ENCODE assay signal across 15 cellular contexts in genomic region chr20:6692566-6693168, GRCh38.
A peak's percentile ranks its signal among the peaks of the same experiment; 100 is the strongest.
DNase-seq lines count a peak whose midpoint lies in the region; ATAC-seq and TF ChIP-seq lines count a peak whose summit lies in the region.
"Had no signal": no experiment of that assay in that cellular context is flagged by ENCODE, and none has a peak within 500 bp of the region (broad histone marks: within the 10 kb centered on the region; RNA-seq: fewer than 3 reads in every experiment).

No MANE protein-coding gene starts in this region.

- peak; percentile 65 to 78 for ATAC-seq in lower lobe of right lung
- ATAC-seq in GM18520 (IDR thresholded peaks at IDR 0.05; ENCODE audit: unreplicated experiment): no peak
- ATAC-seq in stimulated activated naive CD8-positive, alpha-beta T cell treated with anti-CD3 and anti-CD28 coated beads, Interleukin-15, amount 100 ng/mL, for 72 hours: no peak
- ATAC-seq: Panc1, SK-N-SH treated with all-trans-retinoic acid at 6 μM for 48 hours had no signal

- no peak overlapping the region for H3K27ac Mint-ChIP-seq in stimulated activated naive CD8-positive, alpha-beta T cell treated with anti-CD3 and anti-CD28 coated beads, Interleukin-15, amount 100 ng/mL, for 72 hours
- H3K27ac Mint-ChIP-seq: CD8-positive, alpha-beta memory T cell had no signal

- H3K4me1 Mint-ChIP-seq in stimulated activated naive CD8-positive, alpha-beta T cell treated with anti-CD3 and anti-CD28 coated beads, Interleukin-15, amount 100 ng/mL, for 72 hours: no peaks in the 10 kb centered on the region
- H3K4me1 Mint-ChIP-seq: CD8-positive, alpha-beta memory T cell had no signal

- H3K9ac ChIP-seq in BLaER1 treated with 17β-estradiol and CSF1 and Interleukin-3, amounts not matched to agents 10 nM and 100 nM: no peak overlapping the region

- TF ChIP-seq CTCF in NB4 (IDR thresholded peaks at IDR 0.05; ENCODE audit: low read depth, low read length) (no peak), lower lobe of right lung (IDR thresholded peaks at IDR 0.05) (no peak)

- DNase-seq in NB4 (ENCODE audit: low read depth) (peak; percentile 19), epithelial cell of prostate (ENCODE audit: low read depth, low spot score) (no peak), lower lobe of right lung (no peak), AG08395 (ENCODE audit: low spot score) (no peak), NCI-H345 (lab: John Stamatoyannopoulos, UW) (no peak)
- DNase-seq in stimulated activated naive CD8-positive, alpha-beta T cell treated with anti-CD3 and anti-CD28 coated beads, Interleukin-15, amount 100 ng/mL, for 72 hours: no peak
- DNase-seq: CD8-positive, alpha-beta memory T cell; esophagus squamous epithelium; MV-4-11; stimulated activated naive CD4-positive, alpha-beta T cell treated with Interleukin-2 at 50 U/mL for 16 hours had no signal

- H3K27me3 Mint-ChIP-seq in stimulated activated naive CD8-positive, alpha-beta T cell treated with anti-CD3 and anti-CD28 coated beads, Interleukin-15, amount 100 ng/mL, for 72 hours: no peaks in the 10 kb centered on the region

- H3K4me3 ChIP-seq in BLaER1 treated with 17β-estradiol and CSF1 and Interleukin-3, amounts not matched to agents 10 nM and 100 nM: no peak overlapping the region
- no peak overlapping the region for H3K4me3 ChIP-seq in NB4 (ENCODE audit: low read depth, low read length)
- no peak overlapping the region for H3K4me3 ChIP-seq in lower lobe of right lung
- H3K4me3 ChIP-seq: esophagus squamous epithelium, heart left ventricle had no signal

- no peak overlapping the region for H3K27ac ChIP-seq in BLaER1 treated with 17β-estradiol and CSF1 and Interleukin-3, amounts not matched to agents 10 nM and 100 nM
- H3K27ac ChIP-seq in epithelial cell of prostate (peak overlapping the region; percentile 41), lower lobe of right lung (no peak overlapping the region)

- peaks cover 0 to 42% (median 0%) of the 10 kb centered on the region in 11 experiments; a peak in 4 of 22 replicates for H3K27me3 ChIP-seq in BLaER1 treated with 17β-estradiol and CSF1 and Interleukin-3, amounts not matched to agents 10 nM and 100 nM
- peaks cover 5% of the 10 kb centered on the region for H3K27me3 ChIP-seq in lower lobe of right lung (ENCODE audit: low read depth)
- H3K27me3 ChIP-seq: esophagus squamous epithelium, heart left ventricle had no signal

- peaks cover 0 to 29% (median 23%) of the 10 kb centered on the region in 10 experiments; a peak in 14 of 20 replicates for H3K4me1 ChIP-seq in BLaER1 treated with 17β-estradiol and CSF1 and Interleukin-3, amounts not matched to agents 10 nM and 100 nM
- no peaks in the 10 kb centered on the region for H3K4me1 ChIP-seq in lower lobe of right lung

- intact Hi-C loops in lower lobe of right lung (cut with DNase I): no loop called here

- H3K4me2 ChIP-seq in BLaER1 treated with 17β-estradiol and CSF1 and Interleukin-3, amounts not matched to agents 10 nM and 100 nM: peak overlapping the region in 8 of 11 experiments; percentile 21 to 64 (median 46); a peak in 15 of 22 replicates

- no peak for TF ChIP-seq POLR2A in NB4 (IDR thresholded peaks at IDR 0.05; ENCODE audit: extremely low read depth, insufficient read length)

- peaks cover 0 to 38% of the 10 kb centered on the region in 2 donors for H3K9me3 Mint-ChIP-seq in stimulated activated naive CD8-positive, alpha-beta T cell treated with anti-CD3 and anti-CD28 coated beads, Interleukin-15, amount 100 ng/mL, for 72 hours

- H3K4me3 Mint-ChIP-seq in stimulated activated naive CD8-positive, alpha-beta T cell treated with anti-CD3 and anti-CD28 coated beads, Interleukin-15, amount 100 ng/mL, for 72 hours: no peak overlapping the region
- H3K4me3 Mint-ChIP-seq: CD8-positive, alpha-beta memory T cell had no signal

- no peaks in the 10 kb centered on the region for H4K20me1 ChIP-seq in BLaER1 treated with 17β-estradiol and CSF1 and Interleukin-3, amounts not matched to agents 10 nM and 100 nM

- H3K9me3 ChIP-seq in BLaER1 treated with 17β-estradiol and CSF1 and Interleukin-3, amounts not matched to agents 10 nM and 100 nM (replicated peaks in 1 of 11): peaks cover 0 to 21% (median 6%) of the 10 kb centered on the region in 11 experiments; a peak in 11 of 22 replicates
- no peaks in the 10 kb centered on the region for H3K9me3 ChIP-seq in lower lobe of right lung
- H3K9me3 ChIP-seq: esophagus squamous epithelium, heart left ventricle had no signal

- H3K36me3 ChIP-seq in BLaER1 treated with 17β-estradiol and CSF1 and Interleukin-3, amounts not matched to agents 10 nM and 100 nM: no peaks in the 10 kb centered on the region
- H3K36me3 ChIP-seq in lower lobe of right lung: no peaks in the 10 kb centered on the region
- H3K36me3 ChIP-seq: esophagus squamous epithelium, heart left ventricle had no signal

Comparison
In these comparisons a context has a peak if more than half of its experiments do, and no peak if none do; other contexts are left out.
1. ATAC-seq: peak in lower lobe of right lung (2 of 2); none in GM18520 (single experiment) and stimulated activated naive CD8-positive, alpha-beta T cell treated with anti-CD3 and anti-CD28 coated beads, Interleukin-15, amount 100 ng/mL, for 72 hours (single experiment).